Comparison of ENCODE assay signal across 1 cellular context in the genomic region with DNA sequence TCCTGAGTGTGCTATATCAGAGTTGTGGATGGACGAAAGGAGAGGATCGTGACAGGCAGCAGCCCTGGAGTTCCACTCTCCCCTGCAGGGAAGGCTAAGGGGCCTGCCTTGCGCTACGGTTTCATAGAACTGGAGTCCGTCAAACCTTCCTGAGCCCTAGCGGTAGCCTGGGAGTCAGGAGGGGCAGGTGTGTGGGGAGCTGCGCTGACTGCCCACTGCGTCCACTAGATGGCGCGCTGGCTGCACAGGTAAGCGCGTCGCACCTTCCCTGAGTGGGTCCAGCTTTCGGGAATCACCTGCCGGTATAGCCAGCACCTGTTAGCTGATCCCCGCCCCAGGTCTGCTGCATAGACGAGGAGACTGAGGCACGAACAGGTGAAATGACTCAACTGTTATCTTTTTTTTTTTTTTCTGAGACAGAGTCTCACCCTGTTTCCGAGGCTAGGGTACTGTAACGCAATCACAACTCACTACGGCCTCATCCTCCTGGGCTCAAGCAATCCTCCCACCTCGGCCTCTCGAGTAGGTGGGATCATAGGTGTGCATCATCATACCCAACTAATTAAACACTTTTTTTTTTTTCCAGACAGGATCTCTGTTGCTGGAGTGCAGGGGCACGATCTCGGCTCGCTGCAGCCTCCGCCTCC.
TF ChIP-seq lines count a peak whose summit lies in the region.

No MANE protein-coding gene starts in this region.

TF ChIP-seq in HepG2, 621 proteins besides CTCF, POLR2A, EP300 and RAD21 (continued from another document and continues in another):
- no peak for TF ChIP-seq GZF1 (CRISPR knock-in tag; IDR thresholded peaks at IDR 0.05)
- no peak for TF ChIP-seq ZNF367 (CRISPR knock-in tag; IDR thresholded peaks at IDR 0.05; ENCODE audit: borderline replicate concordance)
- TF ChIP-seq SETDB1 (CRISPR knock-in tag; IDR thresholded peaks at IDR 0.05; ENCODE audit: borderline replicate concordance): no peak
- TF ChIP-seq PAX8 (CRISPR knock-in tag; IDR thresholded peaks at IDR 0.05; ENCODE audit: borderline replicate concordance): no peak
- TF ChIP-seq, protein P1, sequence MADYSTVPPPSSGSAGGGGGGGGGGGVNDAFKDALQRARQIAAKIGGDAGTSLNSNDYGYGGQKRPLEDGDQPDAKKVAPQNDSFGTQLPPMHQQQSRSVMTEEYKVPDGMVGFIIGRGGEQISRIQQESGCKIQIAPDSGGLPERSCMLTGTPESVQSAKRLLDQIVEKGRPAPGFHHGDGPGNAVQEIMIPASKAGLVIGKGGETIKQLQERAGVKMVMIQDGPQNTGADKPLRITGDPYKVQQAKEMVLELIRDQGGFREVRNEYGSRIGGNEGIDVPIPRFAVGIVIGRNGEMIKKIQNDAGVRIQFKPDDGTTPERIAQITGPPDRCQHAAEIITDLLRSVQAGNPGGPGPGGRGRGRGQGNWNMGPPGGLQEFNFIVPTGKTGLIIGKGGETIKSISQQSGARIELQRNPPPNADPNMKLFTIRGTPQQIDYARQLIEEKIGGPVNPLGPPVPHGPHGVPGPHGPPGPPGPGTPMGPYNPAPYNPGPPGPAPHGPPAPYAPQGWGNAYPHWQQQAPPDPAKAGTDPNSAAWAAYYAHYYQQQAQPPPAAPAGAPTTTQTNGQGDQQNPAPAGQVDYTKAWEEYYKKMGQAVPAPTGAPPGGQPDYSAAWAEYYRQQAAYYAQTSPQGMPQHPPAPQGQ (CRISPR knock-in tag; IDR thresholded peaks at IDR 0.05; ENCODE audit: borderline replicate concordance): no peak
- TF ChIP-seq ZNF660 (CRISPR knock-in tag; IDR thresholded peaks at IDR 0.05; ENCODE audit: borderline replicate concordance, low read depth): no peak
- no peak for TF ChIP-seq ZNF441 (CRISPR knock-in tag; IDR thresholded peaks at IDR 0.05; ENCODE audit: borderline replicate concordance)
- TF ChIP-seq TGIF2 (CRISPR knock-in tag; IDR thresholded peaks at IDR 0.05): no peak
- TF ChIP-seq ZNF577 (CRISPR knock-in tag; IDR thresholded peaks at IDR 0.05; ENCODE audit: borderline replicate concordance, low read depth): no peak
- TF ChIP-seq, protein P2, sequence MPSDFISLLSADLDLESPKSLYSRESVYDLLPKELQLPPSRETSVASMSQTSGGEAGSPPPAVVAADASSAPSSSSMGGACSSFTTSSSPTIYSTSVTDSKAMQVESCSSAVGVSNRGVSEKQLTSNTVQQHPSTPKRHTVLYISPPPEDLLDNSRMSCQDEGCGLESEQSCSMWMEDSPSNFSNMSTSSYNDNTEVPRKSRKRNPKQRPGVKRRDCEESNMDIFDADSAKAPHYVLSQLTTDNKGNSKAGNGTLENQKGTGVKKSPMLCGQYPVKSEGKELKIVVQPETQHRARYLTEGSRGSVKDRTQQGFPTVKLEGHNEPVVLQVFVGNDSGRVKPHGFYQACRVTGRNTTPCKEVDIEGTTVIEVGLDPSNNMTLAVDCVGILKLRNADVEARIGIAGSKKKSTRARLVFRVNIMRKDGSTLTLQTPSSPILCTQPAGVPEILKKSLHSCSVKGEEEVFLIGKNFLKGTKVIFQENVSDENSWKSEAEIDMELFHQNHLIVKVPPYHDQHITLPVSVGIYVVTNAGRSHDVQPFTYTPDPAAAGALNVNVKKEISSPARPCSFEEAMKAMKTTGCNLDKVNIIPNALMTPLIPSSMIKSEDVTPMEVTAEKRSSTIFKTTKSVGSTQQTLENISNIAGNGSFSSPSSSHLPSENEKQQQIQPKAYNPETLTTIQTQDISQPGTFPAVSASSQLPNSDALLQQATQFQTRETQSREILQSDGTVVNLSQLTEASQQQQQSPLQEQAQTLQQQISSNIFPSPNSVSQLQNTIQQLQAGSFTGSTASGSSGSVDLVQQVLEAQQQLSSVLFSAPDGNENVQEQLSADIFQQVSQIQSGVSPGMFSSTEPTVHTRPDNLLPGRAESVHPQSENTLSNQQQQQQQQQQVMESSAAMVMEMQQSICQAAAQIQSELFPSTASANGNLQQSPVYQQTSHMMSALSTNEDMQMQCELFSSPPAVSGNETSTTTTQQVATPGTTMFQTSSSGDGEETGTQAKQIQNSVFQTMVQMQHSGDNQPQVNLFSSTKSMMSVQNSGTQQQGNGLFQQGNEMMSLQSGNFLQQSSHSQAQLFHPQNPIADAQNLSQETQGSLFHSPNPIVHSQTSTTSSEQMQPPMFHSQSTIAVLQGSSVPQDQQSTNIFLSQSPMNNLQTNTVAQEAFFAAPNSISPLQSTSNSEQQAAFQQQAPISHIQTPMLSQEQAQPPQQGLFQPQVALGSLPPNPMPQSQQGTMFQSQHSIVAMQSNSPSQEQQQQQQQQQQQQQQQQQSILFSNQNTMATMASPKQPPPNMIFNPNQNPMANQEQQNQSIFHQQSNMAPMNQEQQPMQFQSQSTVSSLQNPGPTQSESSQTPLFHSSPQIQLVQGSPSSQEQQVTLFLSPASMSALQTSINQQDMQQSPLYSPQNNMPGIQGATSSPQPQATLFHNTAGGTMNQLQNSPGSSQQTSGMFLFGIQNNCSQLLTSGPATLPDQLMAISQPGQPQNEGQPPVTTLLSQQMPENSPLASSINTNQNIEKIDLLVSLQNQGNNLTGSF (CRISPR knock-in tag; IDR thresholded peaks at IDR 0.05): no peak
- TF ChIP-seq, protein P3, sequence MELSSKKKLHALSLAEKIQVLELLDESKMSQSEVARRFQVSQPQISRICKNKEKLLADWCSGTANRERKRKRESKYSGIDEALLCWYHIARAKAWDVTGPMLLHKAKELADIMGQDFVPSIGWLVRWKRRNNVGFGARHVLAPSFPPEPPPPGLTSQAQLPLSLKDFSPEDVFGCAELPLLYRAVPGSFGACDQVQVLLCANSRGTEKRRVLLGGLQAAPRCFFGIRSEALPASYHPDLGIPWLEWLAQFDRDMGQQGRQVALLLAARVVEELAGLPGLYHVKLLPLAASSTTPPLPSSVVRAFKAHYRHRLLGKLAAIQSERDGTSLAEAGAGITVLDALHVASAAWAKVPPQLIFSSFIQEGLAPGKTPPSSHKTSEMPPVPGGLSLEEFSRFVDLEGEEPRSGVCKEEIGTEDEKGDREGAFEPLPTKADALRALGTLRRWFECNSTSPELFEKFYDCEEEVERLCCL (CRISPR knock-in tag; IDR thresholded peaks at IDR 0.05; ENCODE audit: borderline replicate concordance): no peak
- peak; percentile 66; the same call in 1 of the 2 replicates for TF ChIP-seq ZNF772 (CRISPR knock-in tag; IDR thresholded peaks at IDR 0.05)
- TF ChIP-seq HNRNPUL1 (IDR thresholded peaks at IDR 0.05; ENCODE audit: low read depth, low read length): no peak
- TF ChIP-seq SOX6 (IDR thresholded peaks at IDR 0.05): no peak
- peak; percentile 28; the same call in 1 of the 2 replicates for TF ChIP-seq SOX6 (CRISPR knock-in tag; IDR thresholded peaks at IDR 0.05)
- TF ChIP-seq, protein P4, sequence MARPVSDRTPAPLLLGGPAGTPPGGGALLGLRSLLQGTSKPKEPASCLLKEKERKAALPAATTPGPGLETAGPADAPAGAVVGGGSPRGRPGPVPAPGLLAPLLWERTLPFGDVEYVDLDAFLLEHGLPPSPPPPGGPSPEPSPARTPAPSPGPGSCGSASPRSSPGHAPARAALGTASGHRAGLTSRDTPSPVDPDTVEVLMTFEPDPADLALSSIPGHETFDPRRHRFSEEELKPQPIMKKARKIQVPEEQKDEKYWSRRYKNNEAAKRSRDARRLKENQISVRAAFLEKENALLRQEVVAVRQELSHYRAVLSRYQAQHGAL (CRISPR knock-in tag; IDR thresholded peaks at IDR 0.05; ENCODE audit: not compliant biosample characterization): no peak
- TF ChIP-seq ZNF562 (CRISPR knock-in tag; IDR thresholded peaks at IDR 0.05; ENCODE audit: borderline replicate concordance): no peak
- TF ChIP-seq MBD4 (IDR thresholded peaks at IDR 0.05; ENCODE audit: borderline replicate concordance, low read length): no peak
- no peak for TF ChIP-seq SAFB2 (CRISPR knock-in tag; IDR thresholded peaks at IDR 0.05; ENCODE audit: borderline replicate concordance, low read depth)
- no peak for TF ChIP-seq RBFOX2 (IDR thresholded peaks at IDR 0.05; ENCODE audit: low read depth, low read length)
- peak; percentile 92 for TF ChIP-seq ZNF563 (CRISPR knock-in tag; IDR thresholded peaks at IDR 0.05)
- TF ChIP-seq ZMYM2 (CRISPR knock-in tag; IDR thresholded peaks at IDR 0.05): no peak
- TF ChIP-seq ZNF33A (CRISPR knock-in tag; IDR thresholded peaks at IDR 0.05; ENCODE audit: borderline replicate concordance): no peak
- TF ChIP-seq GABPA (IDR thresholded peaks at IDR 0.05; ENCODE audit: low read depth, low read length): no peak
- no peak for TF ChIP-seq GABPA (CRISPR knock-in tag; IDR thresholded peaks at IDR 0.05; ENCODE audit: low read depth)
- TF ChIP-seq MTF2 (CRISPR knock-in tag; IDR thresholded peaks at IDR 0.05; ENCODE audit: borderline replicate concordance): no peak
- TF ChIP-seq ZNF746 (CRISPR knock-in tag; IDR thresholded peaks at IDR 0.05): no peak
- TF ChIP-seq, protein P5, sequence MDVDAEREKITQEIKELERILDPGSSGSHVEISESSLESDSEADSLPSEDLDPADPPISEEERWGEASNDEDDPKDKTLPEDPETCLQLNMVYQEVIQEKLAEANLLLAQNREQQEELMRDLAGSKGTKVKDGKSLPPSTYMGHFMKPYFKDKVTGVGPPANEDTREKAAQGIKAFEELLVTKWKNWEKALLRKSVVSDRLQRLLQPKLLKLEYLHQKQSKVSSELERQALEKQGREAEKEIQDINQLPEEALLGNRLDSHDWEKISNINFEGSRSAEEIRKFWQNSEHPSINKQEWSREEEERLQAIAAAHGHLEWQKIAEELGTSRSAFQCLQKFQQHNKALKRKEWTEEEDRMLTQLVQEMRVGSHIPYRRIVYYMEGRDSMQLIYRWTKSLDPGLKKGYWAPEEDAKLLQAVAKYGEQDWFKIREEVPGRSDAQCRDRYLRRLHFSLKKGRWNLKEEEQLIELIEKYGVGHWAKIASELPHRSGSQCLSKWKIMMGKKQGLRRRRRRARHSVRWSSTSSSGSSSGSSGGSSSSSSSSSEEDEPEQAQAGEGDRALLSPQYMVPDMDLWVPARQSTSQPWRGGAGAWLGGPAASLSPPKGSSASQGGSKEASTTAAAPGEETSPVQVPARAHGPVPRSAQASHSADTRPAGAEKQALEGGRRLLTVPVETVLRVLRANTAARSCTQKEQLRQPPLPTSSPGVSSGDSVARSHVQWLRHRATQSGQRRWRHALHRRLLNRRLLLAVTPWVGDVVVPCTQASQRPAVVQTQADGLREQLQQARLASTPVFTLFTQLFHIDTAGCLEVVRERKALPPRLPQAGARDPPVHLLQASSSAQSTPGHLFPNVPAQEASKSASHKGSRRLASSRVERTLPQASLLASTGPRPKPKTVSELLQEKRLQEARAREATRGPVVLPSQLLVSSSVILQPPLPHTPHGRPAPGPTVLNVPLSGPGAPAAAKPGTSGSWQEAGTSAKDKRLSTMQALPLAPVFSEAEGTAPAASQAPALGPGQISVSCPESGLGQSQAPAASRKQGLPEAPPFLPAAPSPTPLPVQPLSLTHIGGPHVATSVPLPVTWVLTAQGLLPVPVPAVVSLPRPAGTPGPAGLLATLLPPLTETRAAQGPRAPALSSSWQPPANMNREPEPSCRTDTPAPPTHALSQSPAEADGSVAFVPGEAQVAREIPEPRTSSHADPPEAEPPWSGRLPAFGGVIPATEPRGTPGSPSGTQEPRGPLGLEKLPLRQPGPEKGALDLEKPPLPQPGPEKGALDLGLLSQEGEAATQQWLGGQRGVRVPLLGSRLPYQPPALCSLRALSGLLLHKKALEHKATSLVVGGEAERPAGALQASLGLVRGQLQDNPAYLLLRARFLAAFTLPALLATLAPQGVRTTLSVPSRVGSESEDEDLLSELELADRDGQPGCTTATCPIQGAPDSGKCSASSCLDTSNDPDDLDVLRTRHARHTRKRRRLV (CRISPR knock-in tag; IDR thresholded peaks at IDR 0.05): no peak
- TF ChIP-seq HOXA3 (CRISPR knock-in tag; IDR thresholded peaks at IDR 0.05): peak; percentile 73; the same call in 1 of the 2 replicates
- TF ChIP-seq, protein P6, sequence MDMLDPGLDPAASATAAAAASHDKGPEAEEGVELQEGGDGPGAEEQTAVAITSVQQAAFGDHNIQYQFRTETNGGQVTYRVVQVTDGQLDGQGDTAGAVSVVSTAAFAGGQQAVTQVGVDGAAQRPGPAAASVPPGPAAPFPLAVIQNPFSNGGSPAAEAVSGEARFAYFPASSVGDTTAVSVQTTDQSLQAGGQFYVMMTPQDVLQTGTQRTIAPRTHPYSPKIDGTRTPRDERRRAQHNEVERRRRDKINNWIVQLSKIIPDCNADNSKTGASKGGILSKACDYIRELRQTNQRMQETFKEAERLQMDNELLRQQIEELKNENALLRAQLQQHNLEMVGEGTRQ (IDR thresholded peaks at IDR 0.05; ENCODE audit: low read depth, low read length): no peak
- TF ChIP-seq, protein P6 (CRISPR knock-in tag; IDR thresholded peaks at IDR 0.05; ENCODE audit: borderline replicate concordance): no peak
- TF ChIP-seq CC2D1A (CRISPR knock-in tag; IDR thresholded peaks at IDR 0.05): no peak
- no peak for TF ChIP-seq ZNF207 (IDR thresholded peaks at IDR 0.05; ENCODE audit: borderline replicate concordance)
- TF ChIP-seq SP1 (IDR thresholded peaks at IDR 0.05): no peak
- peak; percentile 57 for TF ChIP-seq SP1 (CRISPR knock-in tag; IDR thresholded peaks at IDR 0.05)
- TF ChIP-seq, protein P7, sequence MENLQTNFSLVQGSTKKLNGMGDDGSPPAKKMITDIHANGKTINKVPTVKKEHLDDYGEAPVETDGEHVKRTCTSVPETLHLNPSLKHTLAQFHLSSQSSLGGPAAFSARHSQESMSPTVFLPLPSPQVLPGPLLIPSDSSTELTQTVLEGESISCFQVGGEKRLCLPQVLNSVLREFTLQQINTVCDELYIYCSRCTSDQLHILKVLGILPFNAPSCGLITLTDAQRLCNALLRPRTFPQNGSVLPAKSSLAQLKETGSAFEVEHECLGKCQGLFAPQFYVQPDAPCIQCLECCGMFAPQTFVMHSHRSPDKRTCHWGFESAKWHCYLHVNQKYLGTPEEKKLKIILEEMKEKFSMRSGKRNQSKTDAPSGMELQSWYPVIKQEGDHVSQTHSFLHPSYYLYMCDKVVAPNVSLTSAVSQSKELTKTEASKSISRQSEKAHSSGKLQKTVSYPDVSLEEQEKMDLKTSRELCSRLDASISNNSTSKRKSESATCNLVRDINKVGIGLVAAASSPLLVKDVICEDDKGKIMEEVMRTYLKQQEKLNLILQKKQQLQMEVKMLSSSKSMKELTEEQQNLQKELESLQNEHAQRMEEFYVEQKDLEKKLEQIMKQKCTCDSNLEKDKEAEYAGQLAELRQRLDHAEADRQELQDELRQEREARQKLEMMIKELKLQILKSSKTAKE (CRISPR knock-in tag; IDR thresholded peaks at IDR 0.05; ENCODE audit: borderline replicate concordance): no peak
- TF ChIP-seq ZFX (CRISPR knock-in tag; IDR thresholded peaks at IDR 0.05; ENCODE audit: low read depth): peak; percentile 43; the same call in 1 of the 2 replicates
- TF ChIP-seq ZNF251 (CRISPR knock-in tag; IDR thresholded peaks at IDR 0.05): no peak
- TF ChIP-seq LCORL (IDR thresholded peaks at IDR 0.05): no peak
- TF ChIP-seq LCORL (CRISPR knock-in tag; IDR thresholded peaks at IDR 0.05): peak; percentile 32; the same call in 1 of the 2 replicates
- TF ChIP-seq, protein P8, sequence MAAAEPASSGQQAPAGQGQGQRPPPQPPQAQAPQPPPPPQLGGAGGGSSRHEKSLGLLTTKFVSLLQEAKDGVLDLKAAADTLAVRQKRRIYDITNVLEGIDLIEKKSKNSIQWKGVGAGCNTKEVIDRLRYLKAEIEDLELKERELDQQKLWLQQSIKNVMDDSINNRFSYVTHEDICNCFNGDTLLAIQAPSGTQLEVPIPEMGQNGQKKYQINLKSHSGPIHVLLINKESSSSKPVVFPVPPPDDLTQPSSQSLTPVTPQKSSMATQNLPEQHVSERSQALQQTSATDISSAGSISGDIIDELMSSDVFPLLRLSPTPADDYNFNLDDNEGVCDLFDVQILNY (CRISPR knock-in tag; conservative IDR thresholded peaks at IDR 0.05): no peak
- peak; percentile 56; the same call in 1 of the 2 replicates for TF ChIP-seq ZFY (CRISPR knock-in tag; IDR thresholded peaks at IDR 0.05)
